ENCODE assay signal across 1 cellular context in the genomic region with DNA sequence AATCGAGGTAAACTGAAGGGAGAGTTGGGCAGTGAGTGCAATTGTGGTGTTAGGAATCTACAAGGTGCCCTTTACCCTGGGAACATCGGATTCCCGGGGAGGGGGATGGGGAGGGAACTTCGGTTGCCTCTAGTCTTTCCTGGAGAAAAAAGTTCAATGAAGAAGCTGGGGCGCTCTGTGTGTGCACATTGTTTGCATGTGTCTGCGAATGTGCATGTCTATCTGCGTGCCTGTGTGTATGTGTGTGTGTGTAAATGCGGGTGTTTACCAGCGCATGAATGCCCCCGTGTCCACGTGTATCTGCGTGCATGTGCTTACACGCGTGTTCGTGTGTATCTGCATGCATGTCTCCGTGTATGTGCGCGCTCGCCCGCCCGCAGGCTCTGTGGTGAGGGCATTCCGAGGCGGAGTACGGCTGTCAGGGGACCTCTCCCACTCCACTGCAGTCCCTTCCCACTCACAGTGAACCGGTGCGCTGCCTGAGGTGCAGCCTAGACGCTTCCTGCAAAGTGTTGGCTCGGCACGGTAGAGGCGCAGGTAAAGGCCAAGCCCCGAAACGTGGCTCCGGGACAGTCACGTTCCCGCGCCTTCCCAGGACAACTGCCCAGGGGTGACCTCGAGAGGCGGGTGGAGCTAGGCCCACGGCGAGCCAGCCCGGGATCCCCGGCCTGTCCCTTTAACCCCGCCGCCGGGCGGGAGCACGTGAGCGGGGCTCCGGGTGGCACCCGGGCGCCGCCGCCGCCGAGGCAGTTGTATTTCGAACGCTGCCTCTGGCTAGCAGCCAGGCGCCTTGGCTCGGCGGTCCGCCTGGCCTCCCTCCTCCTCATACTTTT.
TF ChIP-seq lines count a peak whose summit lies in the region.

No MANE protein-coding gene starts in this region.

TF ChIP-seq in HepG2, 621 proteins besides CTCF, POLR2A, EP300 and RAD21 (continued from another document and continues in another):
- TF ChIP-seq, protein P1, sequence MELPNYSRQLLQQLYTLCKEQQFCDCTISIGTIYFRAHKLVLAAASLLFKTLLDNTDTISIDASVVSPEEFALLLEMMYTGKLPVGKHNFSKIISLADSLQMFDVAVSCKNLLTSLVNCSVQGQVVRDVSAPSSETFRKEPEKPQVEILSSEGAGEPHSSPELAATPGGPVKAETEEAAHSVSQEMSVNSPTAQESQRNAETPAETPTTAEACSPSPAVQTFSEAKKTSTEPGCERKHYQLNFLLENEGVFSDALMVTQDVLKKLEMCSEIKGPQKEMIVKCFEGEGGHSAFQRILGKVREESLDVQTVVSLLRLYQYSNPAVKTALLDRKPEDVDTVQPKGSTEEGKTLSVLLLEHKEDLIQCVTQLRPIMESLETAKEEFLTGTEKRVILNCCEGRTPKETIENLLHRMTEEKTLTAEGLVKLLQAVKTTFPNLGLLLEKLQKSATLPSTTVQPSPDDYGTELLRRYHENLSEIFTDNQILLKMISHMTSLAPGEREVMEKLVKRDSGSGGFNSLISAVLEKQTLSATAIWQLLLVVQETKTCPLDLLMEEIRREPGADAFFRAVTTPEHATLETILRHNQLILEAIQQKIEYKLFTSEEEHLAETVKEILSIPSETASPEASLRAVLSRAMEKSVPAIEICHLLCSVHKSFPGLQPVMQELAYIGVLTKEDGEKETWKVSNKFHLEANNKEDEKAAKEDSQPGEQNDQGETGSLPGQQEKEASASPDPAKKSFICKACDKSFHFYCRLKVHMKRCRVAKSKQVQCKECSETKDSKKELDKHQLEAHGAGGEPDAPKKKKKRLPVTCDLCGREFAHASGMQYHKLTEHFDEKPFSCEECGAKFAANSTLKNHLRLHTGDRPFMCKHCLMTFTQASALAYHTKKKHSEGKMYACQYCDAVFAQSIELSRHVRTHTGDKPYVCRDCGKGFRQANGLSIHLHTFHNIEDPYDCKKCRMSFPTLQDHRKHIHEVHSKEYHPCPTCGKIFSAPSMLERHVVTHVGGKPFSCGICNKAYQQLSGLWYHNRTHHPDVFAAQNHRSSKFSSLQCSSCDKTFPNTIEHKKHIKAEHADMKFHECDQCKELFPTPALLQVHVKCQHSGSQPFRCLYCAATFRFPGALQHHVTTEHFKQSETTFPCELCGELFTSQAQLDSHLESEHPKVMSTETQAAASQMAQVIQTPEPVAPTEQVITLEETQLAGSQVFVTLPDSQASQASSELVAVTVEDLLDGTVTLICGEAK (IDR thresholded peaks at IDR 0.05) = no peak
- TF ChIP-seq, protein P1 (CRISPR knock-in tag; IDR thresholded peaks at IDR 0.05) = peak; percentile 31
- peak; percentile 50; the same call in 1 of the 2 replicates for TF ChIP-seq MED1 (CRISPR knock-in tag; IDR thresholded peaks at IDR 0.05)
- no peak for TF ChIP-seq ZFP62 (CRISPR knock-in tag; IDR thresholded peaks at IDR 0.05)
- TF ChIP-seq U2AF2 (IDR thresholded peaks at IDR 0.05; ENCODE audit: low read depth, low read length) = no peak
- peak; percentile 64; the same call in 1 of the 2 replicates for TF ChIP-seq SNAPC4 (CRISPR knock-in tag; IDR thresholded peaks at IDR 0.05)
- TF ChIP-seq GATAD1 (CRISPR knock-in tag; IDR thresholded peaks at IDR 0.05) = no peak
- peak; percentile 22 for TF ChIP-seq MED13 (CRISPR knock-in tag; IDR thresholded peaks at IDR 0.05)
- TF ChIP-seq ZNF333 (CRISPR knock-in tag; IDR thresholded peaks at IDR 0.05; ENCODE audit: borderline replicate concordance) = no peak
- no peak for TF ChIP-seq NONO (IDR thresholded peaks at IDR 0.05)
- peak; percentile 58 for TF ChIP-seq NONO (CRISPR knock-in tag; conservative IDR thresholded peaks at IDR 0.05)
- peak; percentile 76 for TF ChIP-seq ZNF275 (CRISPR knock-in tag; IDR thresholded peaks at IDR 0.05; ENCODE audit: borderline replicate concordance)
- TF ChIP-seq, protein P2, sequence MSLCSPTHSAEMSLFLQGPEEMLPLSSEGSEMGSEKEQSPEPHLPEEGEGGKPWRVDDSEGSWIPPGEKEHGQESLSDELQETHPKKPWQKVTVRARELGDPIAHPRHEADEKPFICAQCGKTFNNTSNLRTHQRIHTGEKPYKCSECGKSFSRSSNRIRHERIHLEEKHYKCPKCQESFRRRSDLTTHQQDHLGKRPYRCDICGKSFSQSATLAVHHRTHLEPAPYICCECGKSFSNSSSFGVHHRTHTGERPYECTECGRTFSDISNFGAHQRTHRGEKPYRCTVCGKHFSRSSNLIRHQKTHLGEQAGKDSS (CRISPR knock-in tag; IDR thresholded peaks at IDR 0.05; ENCODE audit: borderline replicate concordance, low read depth) = peak; percentile 26; the same call in 1 of the 2 replicates
- peak; percentile 85 for TF ChIP-seq ARID2 (CRISPR knock-in tag; IDR thresholded peaks at IDR 0.05; ENCODE audit: borderline replicate concordance)
- no peak for TF ChIP-seq ZFYVE20 (CRISPR knock-in tag; IDR thresholded peaks at IDR 0.05; ENCODE audit: borderline replicate concordance, low read depth)
- TF ChIP-seq FOXP4 (CRISPR knock-in tag; IDR thresholded peaks at IDR 0.05) = peak; percentile 43
- TF ChIP-seq GABPA (IDR thresholded peaks at IDR 0.05; ENCODE audit: low read depth, low read length) = no peak
- TF ChIP-seq GABPA (CRISPR knock-in tag; IDR thresholded peaks at IDR 0.05; ENCODE audit: low read depth) = no peak
- TF ChIP-seq ZNF503 (CRISPR knock-in tag; IDR thresholded peaks at IDR 0.05) = peak; percentile 59
- 0 out of 2 replicates have a peak, but pooled peaks have one; percentile 18 for TF ChIP-seq ZNF878 (CRISPR knock-in tag; IDR thresholded peaks at IDR 0.05)
- 0 out of 2 replicates have a peak, but pooled peaks have one; percentile 49 for TF ChIP-seq REL (CRISPR knock-in tag; conservative IDR thresholded peaks at IDR 0.05)
- TF ChIP-seq, protein P3, sequence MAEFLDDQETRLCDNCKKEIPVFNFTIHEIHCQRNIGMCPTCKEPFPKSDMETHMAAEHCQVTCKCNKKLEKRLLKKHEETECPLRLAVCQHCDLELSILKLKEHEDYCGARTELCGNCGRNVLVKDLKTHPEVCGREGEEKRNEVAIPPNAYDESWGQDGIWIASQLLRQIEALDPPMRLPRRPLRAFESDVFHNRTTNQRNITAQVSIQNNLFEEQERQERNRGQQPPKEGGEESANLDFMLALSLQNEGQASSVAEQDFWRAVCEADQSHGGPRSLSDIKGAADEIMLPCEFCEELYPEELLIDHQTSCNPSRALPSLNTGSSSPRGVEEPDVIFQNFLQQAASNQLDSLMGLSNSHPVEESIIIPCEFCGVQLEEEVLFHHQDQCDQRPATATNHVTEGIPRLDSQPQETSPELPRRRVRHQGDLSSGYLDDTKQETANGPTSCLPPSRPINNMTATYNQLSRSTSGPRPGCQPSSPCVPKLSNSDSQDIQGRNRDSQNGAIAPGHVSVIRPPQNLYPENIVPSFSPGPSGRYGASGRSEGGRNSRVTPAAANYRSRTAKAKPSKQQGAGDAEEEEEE (CRISPR knock-in tag; IDR thresholded peaks at IDR 0.05; ENCODE audit: borderline replicate concordance) = no peak
- peak; percentile 52; the same call in 1 of the 2 replicates for TF ChIP-seq BCL6 (CRISPR knock-in tag; IDR thresholded peaks at IDR 0.05)
- TF ChIP-seq ZNF619 (CRISPR knock-in tag; IDR thresholded peaks at IDR 0.05) = no peak
